25 cellular contexts compared by ENCODE assay signal in genomic region chr12:109284392-109284791, GRCh38. TPM values are rescaled to one million over a fixed set of nuclear protein-coding genes. Genes with fewer than 3 reads are reported as not detected.
DNase-seq lines count a peak whose midpoint lies in the region; ATAC-seq, FAIRE-seq and TF ChIP-seq lines count a peak whose summit lies in the region.
"Had no signal": no experiment of that assay in that cellular context is flagged by ENCODE, and none has a peak within 500 bp of the region (broad histone marks: within the 10 kb centered on the region; RNA-seq: fewer than 3 reads in every experiment).

No MANE protein-coding gene starts in this region.

- DNase-seq in HepG2 (ENCODE audit: low spot score) (no peak), osteoblast (ENCODE audit: insufficient read length, low spot score, missing footprints) (peak; percentile 63), progenitor cell of endocrine pancreas (ENCODE audit: low spot score, unreplicated experiment) (no peak), T-helper 2 cell (no peak)
- no peak for DNase-seq in CD4-positive, alpha-beta T cell
- DNase-seq: 8988T; ACHN; BE2C; Caco-2; Calu3; CD4-positive, CD25-positive, alpha-beta regulatory T cell; CD8-positive, alpha-beta T cell; DMS79 treated with DMSO at 0.1 percent for 48 hours; GF-D8 had no signal

- CTCF ChIA-PET in HepG2 (lab: Yijun Ruan, JAX; ENCODE audit: low intra/inter-chr PET ratio, low total read pairs) = no interaction called here
- CTCF ChIA-PET in CD4-positive, alpha-beta T cell (lab: Charles Lee) = no interaction called here

- intact Hi-C loops in HepG2 (cut with micrococcal nuclease; ENCODE audit: unreplicated experiment) = no loop called here
- intact Hi-C loops in CD4-positive, alpha-beta T cell (cut with DNase I, micrococcal nuclease) = no loop called here

- no peaks in the 10 kb centered on the region for H3K9me3 ChIP-seq in HepG2 (ENCODE audit: low read length)
- H3K9me3 ChIP-seq in osteoblast (ENCODE audit: low read depth, low read length) = no peaks in the 10 kb centered on the region
- H3K9me3 ChIP-seq in CD4-positive, alpha-beta T cell (ENCODE audit: control insufficient read depth, low read length) = no peaks in the 10 kb centered on the region
- H3K9me3 ChIP-seq: BE2C, BLaER1, Caco-2 had no signal

- no peaks in the 10 kb centered on the region for H3K27me3 Mint-ChIP-seq in progenitor cell of endocrine pancreas
- peaks cover 9% of the 10 kb centered on the region for H3K27me3 Mint-ChIP-seq in CD4-positive, alpha-beta T cell

- no peak for FAIRE-seq in HepG2 (lab: Jason Lieb, UNC)
- FAIRE-seq: A204.1, D721Med, G401.6, GM12891, GM19239 had no signal

- H3K4me3 Mint-ChIP-seq in progenitor cell of endocrine pancreas (ENCODE audit: low read depth) = no peak overlapping the region
- H3K4me3 Mint-ChIP-seq in CD4-positive, alpha-beta T cell = no peak overlapping the region
- H3K4me3 Mint-ChIP-seq: CD14-positive monocyte; CD4-positive, CD25-positive, alpha-beta regulatory T cell; CD8-positive, alpha-beta T cell had no signal

- H3K4me1 ChIP-seq in HepG2 (ENCODE audit: insufficient read depth, low read length) = peaks cover 22% of the 10 kb centered on the region
- H3K4me1 ChIP-seq in osteoblast (ENCODE audit: insufficient read depth, low read length) = no peaks in the 10 kb centered on the region
- H3K4me1 ChIP-seq: BE2C, BLaER1, Caco-2 had no signal

- H3K4me1 Mint-ChIP-seq in progenitor cell of endocrine pancreas (ENCODE audit: low read depth) = no peaks in the 10 kb centered on the region
- H3K4me1 Mint-ChIP-seq in CD4-positive, alpha-beta T cell (ENCODE audit: low read depth) = no peaks in the 10 kb centered on the region
- H3K4me1 Mint-ChIP-seq: CD14-positive monocyte; CD4-positive, CD25-positive, alpha-beta regulatory T cell had no signal

- WGBS in HepG2 (ENCODE audit: low lambda C conversion rate) = no CpG with 5 or more reads among the region's 20 CpGs

- H3K27me3 ChIP-seq in HepG2 (ENCODE audit: control insufficient read depth in 1 of 2, insufficient read depth in 2 of 2, low read length in 2 of 2) (peaks cover 0 to 1% of the 10 kb centered on the region in 2 experiments; a peak in 1 of 5 replicates), osteoblast (ENCODE audit: insufficient read depth, low read length) (no peaks in the 10 kb centered on the region)
- no peaks in the 10 kb centered on the region for H3K27me3 ChIP-seq in CD4-positive, alpha-beta T cell (ENCODE audit: control insufficient read depth, insufficient read depth, low read length)
- H3K27me3 ChIP-seq: BE2C, BLaER1 had no signal

- H3K36me3 ChIP-seq in HepG2 (replicated peaks in 1 of 2; ENCODE audit: control insufficient read depth in 1 of 2, insufficient read depth in 2 of 2, low read length in 2 of 2) (no peaks in the 10 kb centered on the region), osteoblast (ENCODE audit: insufficient read depth, low read length) (no peaks in the 10 kb centered on the region)
- H3K36me3 ChIP-seq: BE2C, BLaER1 had no signal

- H3K27ac Mint-ChIP-seq in progenitor cell of endocrine pancreas = peak overlapping the region; percentile 21
- no peak overlapping the region for H3K27ac Mint-ChIP-seq in CD4-positive, alpha-beta T cell
- H3K27ac Mint-ChIP-seq: CD4-positive, CD25-positive, alpha-beta regulatory T cell; CD8-positive, alpha-beta T cell had no signal

- in situ Hi-C loops in HepG2 (cut with HindIII; ENCODE audit: extremely low pct_ligation_motif_present, low pct_unique_long_range_greater_than_20kb) = no loop called here

- TF ChIP-seq CTCF in HepG2 (CRISPR knock-in tag; IDR thresholded peaks at IDR 0.05) = no peak
- no peak for TF ChIP-seq CTCF in osteoblast (IDR thresholded peaks at IDR 0.05; ENCODE audit: extremely low read depth, low read depth, low read length)
- TF ChIP-seq CTCF in progenitor cell of endocrine pancreas (IDR thresholded peaks at IDR 0.05; ENCODE audit: unreplicated experiment) = no peak
- no peak for TF ChIP-seq CTCF in CD4-positive, alpha-beta T cell (IDR thresholded peaks at IDR 0.05)

- H3K79me2 ChIP-seq in HepG2 (ENCODE audit: insufficient read depth, low read length) = no peaks in the 10 kb centered on the region
- no peaks in the 10 kb centered on the region for H3K79me2 ChIP-seq in osteoblast (ENCODE audit: insufficient read depth, low read length)

- no peaks in the 10 kb centered on the region for H3K9me3 Mint-ChIP-seq in progenitor cell of endocrine pancreas (ENCODE audit: low read depth)
- H3K9me3 Mint-ChIP-seq in CD4-positive, alpha-beta T cell = no peaks in the 10 kb centered on the region
- H3K9me3 Mint-ChIP-seq: CD14-positive monocyte; CD4-positive, CD25-positive, alpha-beta regulatory T cell; CD8-positive, alpha-beta T cell had no signal

- no peak overlapping the region for H3K27ac ChIP-seq in HepG2 (ENCODE audit: extremely low read length, insufficient read depth, low read length)
- H3K27ac ChIP-seq in osteoblast (ENCODE audit: low read depth, low read length) = no peak overlapping the region
- no peak overlapping the region for H3K27ac ChIP-seq in CD4-positive, alpha-beta T cell (ENCODE audit: low read depth, low read length)
- H3K27ac ChIP-seq: BLaER1 had no signal

- no peak overlapping the region for H3K4me2 ChIP-seq in HepG2 (ENCODE audit: low read depth, low read length)
- no peak overlapping the region for H3K4me2 ChIP-seq in osteoblast (ENCODE audit: insufficient read depth, low read length)
- H3K4me2 ChIP-seq: BLaER1 had no signal

- POLR2A ChIA-PET in HepG2 (lab: Yijun Ruan, JAX) = no interaction called here
- POLR2A ChIA-PET in CD4-positive, alpha-beta T cell (lab: Charles Lee) = no interaction called here

- ATAC-seq in HepG2 (no peak), GM19455 (IDR thresholded peaks at IDR 0.05; ENCODE audit: unreplicated experiment) (no peak), HG03135 (IDR thresholded peaks at IDR 0.05; ENCODE audit: unreplicated experiment) (no peak)
- no peak for ATAC-seq in CD4-positive, alpha-beta T cell (ENCODE audit: poor library complexity)
- ATAC-seq: CD8-positive, alpha-beta T cell had no signal

- BruUV-seq in HepG2 (replicated peaks; lab: Mats Ljungman, UMichigan) = no TSS peak

- no peaks in the 10 kb centered on the region for H4K20me1 ChIP-seq in HepG2 (ENCODE audit: insufficient read depth, low read length)
- H4K20me1 ChIP-seq in osteoblast (ENCODE audit: insufficient read depth, low read length) = no peaks in the 10 kb centered on the region
- H4K20me1 ChIP-seq: BLaER1 had no signal

- no peak for TF ChIP-seq EP300 in HepG2 (IDR thresholded peaks at IDR 0.05; ENCODE audit: low read depth in 2 of 2, low read length in 2 of 2)
- TF ChIP-seq EP300 in HepG2 (CRISPR knock-in tag; IDR thresholded peaks at IDR 0.05; ENCODE audit: borderline replicate concordance) = no peak

- TF ChIP-seq RAD21 in HepG2 (CRISPR knock-in tag; IDR thresholded peaks at IDR 0.05) = no peak

- no peak for TF ChIP-seq POLR2A in HepG2 (IDR thresholded peaks at IDR 0.05; ENCODE audit: insufficient read depth in 1 of 2, low read depth in 2 of 2, low read length in 2 of 2)

- no peaks in the 10 kb centered on the region for H3K36me3 Mint-ChIP-seq in progenitor cell of endocrine pancreas (ENCODE audit: insufficient read depth)
- no peaks in the 10 kb centered on the region for H3K36me3 Mint-ChIP-seq in CD4-positive, alpha-beta T cell (ENCODE audit: low read depth)
- H3K36me3 Mint-ChIP-seq: CD14-positive monocyte; CD4-positive, CD25-positive, alpha-beta regulatory T cell; CD8-positive, alpha-beta T cell had no signal

- H3K4me3 ChIP-seq in HepG2 (replicated peaks in 1 of 3; ENCODE audit: insufficient read depth in 1 of 3, low read depth in 2 of 3, low read length in 3 of 3) (no peak overlapping the region), osteoblast (ENCODE audit: insufficient read depth, low read length) (no peak overlapping the region)
- H3K4me3 ChIP-seq: BLaER1 had no signal

- no peak overlapping the region for H2AFZ ChIP-seq in HepG2 (ENCODE audit: low read length)
- H2AFZ ChIP-seq in osteoblast (ENCODE audit: low read length) = no peak overlapping the region

- H3K9ac ChIP-seq in HepG2 (ENCODE audit: insufficient read depth, low read depth, low read length) = no peak overlapping the region
- H3K9ac ChIP-seq: BLaER1 had no signal

RNA-seq across cellular contexts. Expression of gene FOXN4, which starts 24.7 kb away (rescaled TPM):
- 0.11 and 0.13 TPM in 2 replicates for total RNA-seq in HepG2 (2016; rRNA removed; fragmentation: Illumina TruSeq; extraction: Trizol)
- not detected in 2 replicates for total RNA-seq in HepG2 (2016; cell fraction: cytosol; rRNA removed; fragmentation: Illumina TruSeq; extraction: Trizol; ENCODE audit: low read depth)
- 0.04 and 0.12 TPM in 2 replicates for total RNA-seq in HepG2 (2016; cell fraction: insoluble cytoplasmic fraction; rRNA removed; fragmentation: Illumina TruSeq; extraction: Trizol)
- 0.14 and 0.22 TPM in 2 replicates for total RNA-seq in HepG2 (2016; cell fraction: membrane; rRNA removed; fragmentation: Illumina TruSeq; extraction: Trizol)
- total RNA-seq in HepG2 (2016; cell fraction: nucleus; rRNA removed; fragmentation: Illumina TruSeq; extraction: Trizol) = not detected in 2 replicates
- not detected in 2 replicates for polyA plus RNA-seq in HepG2 (2011; rRNA removed)
- not detected in 2 replicates for polyA plus RNA-seq in HepG2 (2011; cell fraction: cytosol; rRNA removed)
- polyA plus RNA-seq in HepG2 (2011; cell fraction: nucleus; rRNA removed) = 0.13 TPM in 1 of 2 replicates, not detected in the other
- not detected in 2 replicates for polyA plus RNA-seq in HepG2 (2012)
- polyA plus RNA-seq in HepG2 (2016; cell fraction: cytosol; fragmentation: Illumina TruSeq; extraction: Trizol; ENCODE audit: low read depth) = 0.03 TPM in 1 of 2 replicates, not detected in the other
- polyA plus RNA-seq in HepG2 (2016; cell fraction: insoluble cytoplasmic fraction; fragmentation: Illumina TruSeq; extraction: Trizol; ENCODE audit: low read depth) = 0.21 and 0.37 TPM in 2 replicates
- polyA plus RNA-seq in HepG2 (2016; cell fraction: membrane; fragmentation: Illumina TruSeq; extraction: Trizol; ENCODE audit: low read depth) = 0.07 TPM in 2 replicates
- polyA plus RNA-seq in HepG2 (2016; cell fraction: nucleus; fragmentation: Illumina TruSeq; extraction: Trizol; ENCODE audit: insufficient read depth, low read depth) = 0.41 TPM in 1 of 2 replicates, not detected in the other
- polyA minus RNA-seq in HepG2 (2011; rRNA and poly(A)+ RNA removed; ENCODE audit: low replicate concordance) = 0.33 TPM in 1 of 2 replicates, not detected in the other
- polyA minus RNA-seq in HepG2 (2011; cell fraction: cytosol; rRNA and poly(A)+ RNA removed) = not detected in 2 replicates
- not detected in 2 replicates for polyA minus RNA-seq in HepG2 (2011; cell fraction: nucleus; rRNA and poly(A)+ RNA removed)
- not detected in 2 replicates for total RNA-seq in osteoblast
- total RNA-seq in progenitor cell of endocrine pancreas = 0.33 and 0.34 TPM in 2 replicates
- total RNA-seq in CD4-positive, alpha-beta T cell = not detected
- total RNA-seq: A673; Calu3; CD4-positive, CD25-positive, alpha-beta regulatory T cell; CD8-positive, alpha-beta T cell had no signal
- polyA plus RNA-seq: AG04450, CD14-positive monocyte had no signal
